16 cellular contexts compared by ENCODE assay signal in the genomic region with DNA sequence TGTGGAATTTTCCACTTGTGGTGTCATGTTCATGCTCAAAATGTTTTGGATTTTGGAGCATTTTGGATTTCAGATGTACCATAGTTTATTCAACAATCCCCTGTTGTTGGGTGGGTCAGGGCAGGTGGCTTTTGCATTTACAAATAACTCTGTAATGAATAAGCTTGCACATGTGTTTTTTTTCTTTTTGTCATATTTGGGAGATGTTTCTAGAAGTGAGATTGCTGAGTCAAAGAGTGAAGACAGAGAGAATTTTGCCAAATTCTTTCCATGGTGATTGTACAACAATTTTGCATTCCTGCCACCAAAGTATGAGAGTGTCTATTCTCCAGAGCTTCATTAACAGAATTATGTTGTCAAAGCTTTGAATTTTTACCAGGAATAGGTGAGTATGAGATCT.
"Had no signal": no experiment of that assay in that cellular context is flagged by ENCODE, and none has a peak within 500 bp of the region (broad histone marks: within the 10 kb centered on the region; RNA-seq: fewer than 3 reads in every experiment).

No MANE protein-coding gene starts in this region.

- H3K27ac Mint-ChIP-seq: activated naive CD4-positive, alpha-beta T cell treated with anti-CD3 and anti-CD28 coated beads, Interleukin-2, amount 50 U/mL, for 24 hours; activated T-cell treated with anti-CD3 and anti-CD28 coated beads, Interleukin-2, amount 50 U/mL, for 72 hours; endodermal cell; memory B cell; naive thymus-derived CD8-positive, alpha-beta T cell had no signal

- DNase-seq: activated CD4-positive, alpha-beta T cell treated with anti-CD3 and anti-CD28 coated beads, Interleukin-2, amount 50 U/mL, for 4 hours; activated gamma-delta T cell; activated T-cell treated with anti-CD3 and anti-CD28 coated beads, Interleukin-2, amount 50 U/mL, for 72 hours; adrenal gland; endodermal cell; left ventricle myocardium superior; naive thymus-derived CD8-positive, alpha-beta T cell; stimulated activated naive CD4-positive, alpha-beta T cell; SW 1271; T-helper 2 cell; thyroid gland had no signal

- ATAC-seq: activated T-cell treated with anti-CD3 and anti-CD28 coated beads, Interleukin-2, amount 50 U/mL, for 72 hours; left ventricle myocardium superior; naive thymus-derived CD8-positive, alpha-beta T cell; sciatic nerve had no signal

- H3K36me3 Mint-ChIP-seq: activated naive CD4-positive, alpha-beta T cell treated with anti-CD3 and anti-CD28 coated beads, Interleukin-2, amount 50 U/mL, for 24 hours; memory B cell; naive thymus-derived CD8-positive, alpha-beta T cell had no signal

- H3K9me3 ChIP-seq: adrenal gland, thyroid gland had no signal

- H3K27me3 ChIP-seq: adrenal gland, thyroid gland had no signal

- H3K9me3 Mint-ChIP-seq: memory B cell had no signal

- H3K4me3 ChIP-seq: adrenal gland, thyroid gland had no signal

- H3K4me1 Mint-ChIP-seq: activated naive CD4-positive, alpha-beta T cell treated with anti-CD3 and anti-CD28 coated beads, Interleukin-2, amount 50 U/mL, for 24 hours; memory B cell had no signal

- H3K27ac ChIP-seq: adrenal gland, epithelial cell of prostate, thyroid gland, VCaP had no signal

- H3K4me3 Mint-ChIP-seq: activated naive CD4-positive, alpha-beta T cell treated with anti-CD3 and anti-CD28 coated beads, Interleukin-2, amount 50 U/mL, for 24 hours; activated T-cell treated with anti-CD3 and anti-CD28 coated beads, Interleukin-2, amount 50 U/mL, for 72 hours; endodermal cell; memory B cell; naive thymus-derived CD8-positive, alpha-beta T cell had no signal

- H3K4me1 ChIP-seq: adrenal gland, thyroid gland had no signal

- H3K36me3 ChIP-seq: adrenal gland, thyroid gland had no signal
